ENCODE assay signal across 8 cellular contexts in genomic region chr22:24434472-24435322, GRCh38. TPM values are rescaled to one million over a fixed set of nuclear protein-coding genes. Genes with fewer than 3 reads are reported as not detected.
DNase-seq lines count a peak whose midpoint lies in the region; ATAC-seq and TF ChIP-seq lines count a peak whose summit lies in the region.

No MANE protein-coding gene starts in this region.

- DNase-seq in AML-193 (lab: John Stamatoyannopoulos, UW) = peak; percentile 89 to 95
- DNase-seq in KG1 (lab: John Stamatoyannopoulos, UW) = peak; percentile 88
- peak; percentile 58 to 76 for DNase-seq in activated CD8-positive, alpha-beta memory T cell treated with anti-CD3 and anti-CD28 coated beads for 4 hours (ENCODE audit: low read depth in 2 of 2)
- DNase-seq in fibroblast of the aortic adventitia (ENCODE audit: low read depth) = peak; percentile 33
- DNase-seq in stimulated activated CD4-positive, alpha-beta T cell treated with anti-CD3 and anti-CD28 coated beads, Interleukin-1b, Interleukin-23, amount 100 ng/mL, for 4 hours (ENCODE audit: low read depth in 2 of 2) = peak; percentile 46 to 68
- no peak for DNase-seq in NCI-H345 (lab: John Stamatoyannopoulos, UW)
- DNase-seq in DMS153 treated with DMSO at 0.1 percent for 48 hours (lab: John Stamatoyannopoulos, UW; ENCODE audit: unreplicated experiment) = no peak

- H3K4me3 ChIP-seq in fibroblast of the aortic adventitia (ENCODE audit: low read depth, low read length) = no peak overlapping the region

- ATAC-seq in GM21367 (IDR thresholded peaks at IDR 0.05; ENCODE audit: unreplicated experiment) = peak; percentile 38

- no peak for TF ChIP-seq CTCF in fibroblast of the aortic adventitia (IDR thresholded peaks at IDR 0.05; ENCODE audit: insufficient read depth, low read length)

RNA-seq across cellular contexts. Expression of gene ADORA2A, which starts 7.3 kb away (rescaled TPM):
- total RNA-seq in fibroblast of the aortic adventitia (ENCODE audit: low replicate concordance) = 0.45 and 0.74 TPM in 2 replicates

Comparison
In these comparisons a context has a peak if more than half of its experiments do, and no peak if none do; other contexts are left out.
1. DNase-seq: peak in AML-193 (2 of 2), KG1 (single experiment), activated CD8-positive, alpha-beta memory T cell treated with anti-CD3 and anti-CD28 coated beads for 4 hours (2 of 2), fibroblast of the aortic adventitia (single experiment) and stimulated activated CD4-positive, alpha-beta T cell treated with anti-CD3 and anti-CD28 coated beads, Interleukin-1b, Interleukin-23, amount 100 ng/mL, for 4 hours (2 of 2); none in NCI-H345 (single experiment) and DMS153 treated with DMSO at 0.1 percent for 48 hours (single experiment).